8 cellular contexts compared by ENCODE assay signal in the genomic region with DNA sequence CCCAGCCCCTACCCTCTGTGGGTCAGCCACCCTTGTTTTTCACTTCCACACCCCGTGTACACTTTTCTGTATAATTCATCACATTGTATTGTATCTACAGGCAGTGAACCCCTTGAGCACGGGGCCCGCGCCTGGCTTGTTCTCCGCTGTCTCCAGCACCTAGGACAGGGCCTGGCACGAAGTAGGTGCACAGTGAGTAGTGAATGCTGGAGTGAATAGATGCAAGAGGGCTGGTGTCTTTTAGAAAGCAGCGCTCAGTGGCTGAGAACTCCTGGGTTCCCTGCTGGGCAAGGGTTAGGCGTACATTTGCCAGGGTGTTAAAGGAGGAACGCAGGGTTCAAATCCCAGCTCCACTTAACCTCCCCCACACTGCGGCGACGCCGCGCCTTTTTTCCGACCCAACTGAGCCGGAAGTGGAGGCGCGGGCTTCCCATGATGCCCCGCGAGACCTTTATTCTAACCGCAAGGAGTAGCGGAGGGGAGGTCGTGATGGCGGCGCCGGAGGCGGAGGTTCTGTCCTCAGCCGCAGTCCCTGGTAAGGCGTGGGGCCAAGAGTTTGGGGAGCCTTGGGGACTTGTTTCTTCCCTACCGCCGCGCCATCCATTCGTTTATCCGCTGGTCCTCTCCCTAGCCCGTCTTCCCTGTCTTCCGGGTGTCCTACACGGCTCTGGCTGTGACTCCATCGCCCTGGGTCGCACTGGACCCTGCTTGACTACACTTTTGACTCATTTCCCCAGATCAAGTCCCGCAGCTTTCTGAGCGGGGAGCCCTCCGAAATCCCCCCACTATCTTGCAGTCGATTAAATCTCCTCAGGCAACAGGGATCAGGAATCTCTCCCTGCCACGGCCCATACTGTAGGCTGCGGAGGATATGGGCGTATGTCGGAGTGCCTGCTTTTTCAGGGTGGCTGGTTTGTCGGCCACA. TPM values are rescaled to one million over a fixed set of nuclear protein-coding genes. Genes with fewer than 3 reads are reported as not detected.
DNase-seq lines count a peak whose midpoint lies in the region; ATAC-seq and TF ChIP-seq lines count a peak whose summit lies in the region.

A gene with protein sequence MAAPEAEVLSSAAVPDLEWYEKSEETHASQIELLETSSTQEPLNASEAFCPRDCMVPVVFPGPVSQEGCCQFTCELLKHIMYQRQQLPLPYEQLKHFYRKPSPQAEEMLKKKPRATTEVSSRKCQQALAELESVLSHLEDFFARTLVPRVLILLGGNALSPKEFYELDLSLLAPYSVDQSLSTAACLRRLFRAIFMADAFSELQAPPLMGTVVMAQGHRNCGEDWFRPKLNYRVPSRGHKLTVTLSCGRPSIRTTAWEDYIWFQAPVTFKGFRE (plus strand): TSS at position 454 of the 925 bp plus-strand sequence. CDS start 36 bp downstream, at position 490.

- DNase-seq in NCI-H1417 (lab: John Stamatoyannopoulos, UW): peak; percentile 81 to 87 (median 82)
- peak; percentile 75 to 96 (median 91) for DNase-seq in head of caudate nucleus
- peak; percentile 75 to 88 (median 78) for DNase-seq in ovary
- DNase-seq in thoracic aorta (ENCODE audit: low spot score): peak; percentile 34

- peaks cover 6% of the 10 kb centered on the region; the same call in 1 of the 2 replicates for H4K20me1 ChIP-seq in SU-DHL-6 (ENCODE audit: low read depth, low read length)

- H3K4me1 Mint-ChIP-seq in activated naive CD8-positive, alpha-beta T cell (ENCODE audit: low read depth): peaks cover 53% of the 10 kb centered on the region

- WGBS in ovary, 3 donors: 2 to 3% (median 2%) methylated on average over 46 to 48 of the region's 48 CpGs

- H3K9me3 Mint-ChIP-seq in activated naive CD8-positive, alpha-beta T cell (ENCODE audit: low read depth): no peaks in the 10 kb centered on the region

- TF ChIP-seq EP300 in ovary (IDR thresholded peaks at IDR 0.05): no peak

- peaks cover 49% of the 10 kb centered on the region for H3K79me2 ChIP-seq in SU-DHL-6 (ENCODE audit: insufficient read depth, low read length)

- peaks cover 17% of the 10 kb centered on the region for H3K36me3 ChIP-seq in SU-DHL-6 (ENCODE audit: low read length)
- H3K36me3 ChIP-seq in ovary: no peaks in the 10 kb centered on the region
- peaks cover 10% of the 10 kb centered on the region for H3K36me3 ChIP-seq in thoracic aorta

- peak within 1 kb of the TSS; percentile 87 for H3K9ac ChIP-seq in SU-DHL-6 (ENCODE audit: low read length)

- H3K27ac Mint-ChIP-seq in activated naive CD8-positive, alpha-beta T cell: peak within 1 kb of the TSS; percentile 95

- peak within 1 kb of the TSS; percentile 65 for H3K27ac ChIP-seq in SU-DHL-6 (ENCODE audit: low read depth, low read length)
- peak within 1 kb of the TSS; percentile 23 to 56 for H3K27ac ChIP-seq in ovary
- H3K27ac ChIP-seq in thoracic aorta: peak within 1 kb of the TSS; percentile 62 to 67

- peaks cover 10% of the 10 kb centered on the region for H3K36me3 Mint-ChIP-seq in activated naive CD8-positive, alpha-beta T cell

- peak within 1 kb of the TSS; percentile 99 for H3K4me3 Mint-ChIP-seq in activated naive CD8-positive, alpha-beta T cell

- peak; percentile 76 for ATAC-seq in HG02623 (IDR thresholded peaks at IDR 0.05; ENCODE audit: unreplicated experiment)
- ATAC-seq in thoracic aorta (ENCODE audit: insufficient number of reproducible peaks, low FRiP score, low read depth): peak; percentile 73

- H3K9me3 ChIP-seq in SU-DHL-6 (ENCODE audit: insufficient read depth, low read length): no peaks in the 10 kb centered on the region
- H3K9me3 ChIP-seq in ovary: no peaks in the 10 kb centered on the region
- no peaks in the 10 kb centered on the region for H3K9me3 ChIP-seq in thoracic aorta

- no peaks in the 10 kb centered on the region for H3K27me3 ChIP-seq in SU-DHL-6 (ENCODE audit: low read length)
- no peaks in the 10 kb centered on the region for H3K27me3 ChIP-seq in ovary
- no peaks in the 10 kb centered on the region for H3K27me3 ChIP-seq in thoracic aorta (replicated peaks; ENCODE audit: insufficient read depth)

- H3F3A ChIP-seq in SU-DHL-6 (ENCODE audit: insufficient read depth): peaks cover 23% of the 10 kb centered on the region

- H3K4me3 ChIP-seq in SU-DHL-6 (ENCODE audit: insufficient read depth, low read length, poor library complexity, severe bottlenecking) (peak within 1 kb of the TSS; percentile 84), ovary (peak within 1 kb of the TSS; percentile 62), thoracic aorta (peak within 1 kb of the TSS; percentile 85)

- peak within 1 kb of the TSS; percentile 89 for H3K4me2 ChIP-seq in SU-DHL-6 (ENCODE audit: low read depth, low read length, poor library complexity, severe bottlenecking)

- TF ChIP-seq POLR2A in GM10847 (IDR thresholded peaks at IDR 0.05; ENCODE audit: extremely low read depth, insufficient read length) (peak; percentile 89), ovary (IDR thresholded peaks at IDR 0.05) (peak; percentile 35)

- intact Hi-C loops in head of caudate nucleus (cut with DNase I): no loop called here
- intact Hi-C loops in ovary (cut with DNase I): no loop called here

- H2AFZ ChIP-seq in SU-DHL-6 (ENCODE audit: low read depth, low read length, severe bottlenecking): peak within 1 kb of the TSS; percentile 72

- TF ChIP-seq CTCF in SU-DHL-6 (IDR thresholded peaks at IDR 0.05; ENCODE audit: insufficient read depth, low read length, poor library complexity, severe bottlenecking): no peak
- no peak for TF ChIP-seq CTCF in ovary (IDR thresholded peaks at IDR 0.05)
- no peak for TF ChIP-seq CTCF in thoracic aorta (IDR thresholded peaks at IDR 0.05)

- no peaks in the 10 kb centered on the region for H3K9me2 ChIP-seq in SU-DHL-6 (replicated peaks; ENCODE audit: insufficient read depth, low read length)

- H3K4me1 ChIP-seq in ovary (ENCODE audit: insufficient read depth) (peaks cover 4% of the 10 kb centered on the region), thoracic aorta (ENCODE audit: control insufficient read depth in 1 of 2, low read depth in 2 of 2) (peaks cover 14 to 30% of the 10 kb centered on the region in 2 donors)

- no peaks in the 10 kb centered on the region for H3K27me3 Mint-ChIP-seq in activated naive CD8-positive, alpha-beta T cell

RNA-seq across cellular contexts. Expression of the gene that starts here (rescaled TPM):
- total RNA-seq in ovary (10 to 100 TPM; 11.9 to 28.4 (median 16.8) TPM), thoracic aorta (10 to 100 TPM; 11.3 to 24.8 TPM)
- 10 to 100 TPM; 16.0 to 23.9 TPM for polyA plus RNA-seq in ovary

Comparison
In these comparisons a context has a peak if more than half of its experiments do, and no peak if none do; other contexts are left out.
1. Peak in every context shown above with its lines: DNase-seq, ATAC-seq, H3K4me3 ChIP-seq and H3K27ac ChIP-seq.
2. DNase-seq: peak in every context shown above with its lines; median percentile 91 in head of caudate nucleus; 82 in NCI-H1417; 78 in ovary; 34 in thoracic aorta.